In genomic region chr17:13531701-13532100, GRCh38 we compare ENCODE assay signal across 18 cellular contexts.
"Had no signal": no experiment of that assay in that cellular context is flagged by ENCODE, and none has a peak within 500 bp of the region (broad histone marks: within the 10 kb centered on the region; RNA-seq: fewer than 3 reads in every experiment).

No MANE protein-coding gene starts in this region.

- H3K4me1 ChIP-seq: right atrium auricular region, sigmoid colon, stomach, uterus had no signal

- H3K4me3 ChIP-seq: hepatocyte, right atrium auricular region, sigmoid colon, skin epidermis, stomach, uterus had no signal

- FAIRE-seq: colon had no signal

- H3K4me1 Mint-ChIP-seq: naive B cell had no signal

- H3K4me3 Mint-ChIP-seq: naive B cell, nephron progenitor cell, type B pancreatic cell had no signal

- DNase-seq: dermis blood vessel endothelial cell; foreskin melanocyte; head of caudate nucleus; mesendoderm; naive B cell; nephron progenitor cell; sigmoid colon; stimulated activated CD4-positive, alpha-beta T cell treated with anti-CD3 and anti-CD28 coated beads, Interleukin-12 subunit alpha, Interleukin-12 subunit beta, amount 100 ng/mL, for 4 hours; stimulated activated naive CD4-positive, alpha-beta T cell; stomach; substantia nigra; uterus had no signal

- H2AFZ ChIP-seq: hepatocyte had no signal

- H3K27ac ChIP-seq: hepatocyte, neutrophil, right atrium auricular region, sigmoid colon, skin epidermis, stomach, uterus had no signal

- H3K27me3 ChIP-seq: hepatocyte, neutrophil, right atrium auricular region, sigmoid colon, uterus had no signal

- H3K36me3 ChIP-seq: neutrophil, right atrium auricular region, sigmoid colon, stomach, uterus had no signal

- H3K27ac Mint-ChIP-seq: type B pancreatic cell had no signal

- H3K9me3 ChIP-seq: neutrophil, uterus had no signal

- H3K4me2 ChIP-seq: hepatocyte had no signal

- H3K36me3 Mint-ChIP-seq: naive B cell had no signal
